ENCODE assay signal across 8 cellular contexts in the genomic region with DNA sequence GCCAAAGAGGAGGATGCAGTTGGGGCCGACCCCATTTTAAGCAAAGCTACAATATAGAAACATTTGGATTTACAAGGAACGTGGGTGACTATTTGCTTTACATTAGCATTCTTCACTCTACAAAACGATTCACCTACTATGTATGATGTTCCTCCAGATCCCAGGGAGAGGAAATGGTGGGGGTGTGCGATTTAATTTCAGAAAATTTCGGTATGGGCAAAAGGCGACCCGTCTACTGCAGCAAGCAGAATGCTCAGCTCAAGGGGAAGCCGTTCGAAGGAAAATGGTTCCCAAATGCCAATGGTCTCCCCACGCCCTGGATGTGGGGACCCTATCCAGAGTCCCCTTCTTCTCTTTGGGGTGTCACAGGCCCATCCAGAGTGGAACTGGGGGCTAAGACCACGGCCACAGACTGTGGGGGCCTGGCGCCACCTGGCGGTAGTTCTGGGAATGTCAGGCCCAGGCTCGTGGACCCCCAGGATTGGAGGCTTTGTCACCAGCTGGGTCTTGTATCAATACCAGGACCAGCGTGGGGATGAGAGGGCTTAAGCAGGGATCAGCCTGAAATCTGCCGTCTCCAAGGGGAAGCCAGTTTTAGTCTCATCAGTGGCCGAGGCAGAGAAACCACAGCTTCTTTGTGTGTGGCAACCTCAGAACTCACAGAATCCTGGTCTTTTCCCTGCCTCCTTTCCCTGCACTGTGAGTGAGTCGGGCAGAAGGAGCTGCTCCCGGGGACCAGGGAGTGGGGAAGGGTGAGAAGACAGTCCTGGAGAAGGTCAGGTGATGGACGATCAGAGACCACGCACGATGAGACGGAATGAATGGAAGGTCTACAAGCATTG. TPM values are rescaled to one million over a fixed set of nuclear protein-coding genes. Genes with fewer than 3 reads are reported as not detected.
DNase-seq lines count a peak whose midpoint lies in the region; ATAC-seq and TF ChIP-seq lines count a peak whose summit lies in the region.

No MANE protein-coding gene starts in this region.

- WGBS in psoas muscle, 3 donors, result 30 to 31% (median 30%) methylated on average over 23 of the region's 23 CpGs

- H3K4me3 ChIP-seq in fibroblast of the aortic adventitia (ENCODE audit: low read depth, low read length) (no peak overlapping the region), psoas muscle (no peak overlapping the region)

- H3K27ac ChIP-seq in psoas muscle, result no peak overlapping the region

- H3K9me3 ChIP-seq in psoas muscle, result no peaks in the 10 kb centered on the region

- peaks cover 28% of the 10 kb centered on the region for H3K27me3 Mint-ChIP-seq in activated T-cell treated with anti-CD3 and anti-CD28 coated beads, Interleukin-2, amount 50 U/mL, for 72 hours (ENCODE audit: low read depth)

- DNase-seq in ELR (ENCODE audit: low read depth) (peak; percentile 50), NCI-H2227 (lab: John Stamatoyannopoulos, UW; ENCODE audit: unreplicated experiment) (peak; percentile 68), fibroblast of the aortic adventitia (ENCODE audit: low read depth) (peak; percentile 31), psoas muscle (peak in 1 of 2 donors; percentile 40), Ammon's horn (ENCODE audit: low spot score) (no peak), globus pallidus (ENCODE audit: low spot score) (no peak)
- DNase-seq in activated T-cell treated with anti-CD3 and anti-CD28 coated beads, Interleukin-2, amount 50 U/mL, for 72 hours, result peak; percentile 62 to 71

- no peak overlapping the region for H3K27ac Mint-ChIP-seq in activated T-cell treated with anti-CD3 and anti-CD28 coated beads, Interleukin-2, amount 50 U/mL, for 72 hours

- H3K27me3 ChIP-seq in psoas muscle (ENCODE audit: insufficient read depth in 3 of 3, low read length in 2 of 3), result peaks cover 0 to 5% (median 2%) of the 10 kb centered on the region in 3 donors

- no peaks in the 10 kb centered on the region for H3K4me1 ChIP-seq in psoas muscle

- H3K4me3 Mint-ChIP-seq in activated T-cell treated with anti-CD3 and anti-CD28 coated beads, Interleukin-2, amount 50 U/mL, for 72 hours, result peak overlapping the region; percentile 54 to 65

- H3K36me3 ChIP-seq in psoas muscle (ENCODE audit: insufficient read depth in 1 of 2, low read depth in 1 of 2), result no peaks in the 10 kb centered on the region

- H3K9me3 Mint-ChIP-seq in activated T-cell treated with anti-CD3 and anti-CD28 coated beads, Interleukin-2, amount 50 U/mL, for 72 hours, result no peaks in the 10 kb centered on the region

- intact Hi-C loops in psoas muscle (cut with DNase I), result loop anchor here (1.0 to 2.0 kb wide), 2 partner anchors 36 to 40 kb away; a partner anchor contains a TSS

- H3K36me3 Mint-ChIP-seq in activated T-cell treated with anti-CD3 and anti-CD28 coated beads, Interleukin-2, amount 50 U/mL, for 72 hours (ENCODE audit: insufficient read depth in 2 of 2), result no peaks in the 10 kb centered on the region

- peaks cover 9% of the 10 kb centered on the region for H3K4me1 Mint-ChIP-seq in activated T-cell treated with anti-CD3 and anti-CD28 coated beads, Interleukin-2, amount 50 U/mL, for 72 hours (ENCODE audit: low read depth)

- peak; percentile 67 to 76 for ATAC-seq in activated T-cell treated with anti-CD3 and anti-CD28 coated beads, Interleukin-2, amount 50 U/mL, for 72 hours (replicated peaks in 1 of 2)
- peak; percentile 56 to 86 (median 65) for ATAC-seq in psoas muscle
- no peak for ATAC-seq in HG03045 (IDR thresholded peaks at IDR 0.05; ENCODE audit: unreplicated experiment)

- TF ChIP-seq CTCF in fibroblast of the aortic adventitia (IDR thresholded peaks at IDR 0.05; ENCODE audit: insufficient read depth, low read length), result peak; percentile 99
- peak; percentile 97 for TF ChIP-seq CTCF in psoas muscle (IDR thresholded peaks at IDR 0.05)

RNA-seq across cellular contexts. Expression of gene LRRC10B, which starts 8.3 kb away (rescaled TPM):
- total RNA-seq in activated T-cell treated with anti-CD3 and anti-CD28 coated beads, Interleukin-2, amount 50 U/mL, for 72 hours, result not detected
- total RNA-seq in fibroblast of the aortic adventitia (ENCODE audit: low replicate concordance) (0.27 TPM in 1 of 2 replicates, not detected in the other), psoas muscle (under 1 TPM in 3 of 4 donors, not detected in 1; 0.27 to 0.69 (median 0.64) TPM)
- polyA plus RNA-seq in psoas muscle, result 1 to 10 TPM in 1 of 3 donors, under 1 TPM in 2; 0.24 to 2.1 (median 0.40) TPM

Comparison
In these comparisons a context has a peak if more than half of its experiments do, and no peak if none do; other contexts are left out.
1. DNase-seq: peak in ELR (single experiment), NCI-H2227 (single experiment), activated T-cell treated with anti-CD3 and anti-CD28 coated beads, Interleukin-2, amount 50 U/mL, for 72 hours (2 of 2) and fibroblast of the aortic adventitia (single experiment); none in Ammon's horn (single experiment) and globus pallidus (single experiment).